ENCODE assay signal across 32 cellular contexts in the genomic region with DNA sequence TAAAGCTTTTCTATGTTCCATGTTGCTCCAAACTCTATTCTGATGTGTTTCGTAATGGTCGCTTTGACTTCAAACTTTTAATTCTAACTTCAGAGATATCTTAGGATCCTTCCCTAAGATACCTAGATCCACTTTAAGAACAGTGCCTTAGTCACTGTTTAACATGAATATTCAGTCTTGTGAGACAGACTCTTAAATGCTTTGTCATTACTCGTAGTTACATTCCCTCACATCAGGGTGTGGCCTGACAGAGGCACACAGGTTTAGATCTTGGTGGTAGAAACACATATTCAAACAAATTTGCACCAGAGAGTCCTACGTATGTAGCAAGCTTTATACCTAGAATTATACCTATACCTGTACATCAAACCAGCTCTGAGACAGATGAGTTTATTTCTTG.
"Had no signal": no experiment of that assay in that cellular context is flagged by ENCODE, and none has a peak within 500 bp of the region (broad histone marks: within the 10 kb centered on the region; RNA-seq: fewer than 3 reads in every experiment).

No MANE protein-coding gene starts in this region.

- H3K4me1 ChIP-seq: body of pancreas, colonic mucosa, gastrocnemius medialis, heart left ventricle had no signal

- ATAC-seq: activated CD4-positive, CD25-positive, alpha-beta regulatory T cell treated with anti-CD3 and anti-CD28 coated beads, Interleukin-2, amount 50 U/mL, for 24 hours; activated CD8-positive, alpha-beta T cell treated with anti-CD3 and anti-CD28 coated beads for 36 hours; activated T-cell treated with anti-CD3 and anti-CD28 coated beads, Interleukin-2, amount 50 U/mL, for 4 hours; activated T-helper 17 cell treated with anti-CD3 and anti-CD28 coated beads, Interleukin-2, amount 50 U/mL, for 72 hours; body of pancreas; esophagus mucosa; gastrocnemius medialis; heart left ventricle; T-helper 17 cell had no signal

- H3K9me3 ChIP-seq: body of pancreas, colonic mucosa, gastrocnemius medialis, heart left ventricle had no signal

- H3K27me3 ChIP-seq: body of pancreas, cardiac muscle cell, colonic mucosa, gastrocnemius medialis, heart left ventricle had no signal

- H3K4me3 ChIP-seq: body of pancreas, cardiac muscle cell, colonic mucosa, gastrocnemius medialis, heart left ventricle had no signal

- H3K27ac ChIP-seq: body of pancreas, cardiac muscle cell, colonic mucosa, gastrocnemius medialis, heart left ventricle, WERI-Rb-1 had no signal

- FAIRE-seq: endometrium, endothelial cell of umbilical vein had no signal

- H3K36me3 ChIP-seq: cardiac muscle cell, colonic mucosa, gastrocnemius medialis, heart left ventricle, WERI-Rb-1 had no signal

- DNase-seq: activated B cell treated with CpG ODN at 0.5 μM for 24 hours; activated CD4-positive, alpha-beta T cell treated with anti-CD3 and anti-CD28 coated beads for 48 hours; activated CD4-positive, alpha-beta T cell treated with anti-CD3 and anti-CD28 coated beads, Interleukin-2, amount 50 U/mL, for 1 hour; activated CD4-positive, alpha-beta T cell treated with anti-CD3 and anti-CD28 coated beads, Interleukin-2, amount 50 U/mL, for 48 hours; activated CD8-positive, alpha-beta memory T cell treated with anti-CD3 and anti-CD28 coated beads for 24 hours; activated CD8-positive, alpha-beta T cell treated with anti-CD3 and anti-CD28 coated beads for 36 hours; activated effector memory CD4-positive, alpha-beta T cell treated with Interleukin-2 at 50 U/mL for 16 hours; activated gamma-delta T cell treated with Interleukin-2 at 50 U/mL for 16 hours; activated naive CD4-positive, alpha-beta T cell treated with anti-CD3 and anti-CD28 coated beads, Interleukin-2, amount 50 U/mL, for 16 hours; activated naive CD4-positive, alpha-beta T cell treated with Interleukin-2 at 50 U/mL for 16 hours; activated T-cell treated with anti-CD3 and anti-CD28 coated beads, Interleukin-2, amount 50 U/mL, for 4 hours; amygdala; aorta; body of pancreas; central memory CD4-positive, alpha-beta T cell; cerebellar nuclear complex; colonic mucosa; effector CD8-positive, alpha-beta T cell; foreskin fibroblast; gastrocnemius medialis; glutamatergic neuron; heart left ventricle; T-helper 1 cell; T-helper 17 cell; T1000; WERI-Rb-1 had no signal
